ENCODE assay signal across 9 cellular contexts in the genomic region with DNA sequence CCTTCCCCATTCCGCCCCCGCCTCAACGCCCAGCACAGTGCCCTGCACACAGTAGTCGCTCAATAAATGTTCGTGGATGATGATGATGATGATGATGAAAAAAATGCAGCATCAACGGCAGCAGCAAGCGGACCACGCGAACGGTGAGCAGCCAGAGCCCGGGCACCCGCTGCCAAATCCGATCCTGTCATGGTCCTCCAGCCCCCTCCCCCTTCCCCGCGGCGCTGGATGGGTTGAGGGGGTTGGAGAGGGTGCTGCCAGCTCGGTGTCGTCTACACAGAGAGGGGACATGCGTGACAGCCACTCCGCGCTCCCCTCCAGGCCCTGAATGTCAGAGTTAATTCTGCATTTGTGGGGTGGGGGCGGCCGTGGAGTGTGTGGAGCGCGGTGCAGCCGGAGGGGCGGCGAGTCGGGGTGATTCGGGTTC. TPM values are rescaled to one million over a fixed set of nuclear protein-coding genes. Genes with fewer than 3 reads are reported as not detected.
DNase-seq lines count a peak whose midpoint lies in the region; ATAC-seq lines count a peak whose summit lies in the region.
"Had no signal": no experiment of that assay in that cellular context is flagged by ENCODE, and none has a peak within 500 bp of the region (broad histone marks: within the 10 kb centered on the region; RNA-seq: fewer than 3 reads in every experiment).

No MANE protein-coding gene starts in this region.

- peaks cover 5% of the 10 kb centered on the region for H3K4me1 Mint-ChIP-seq in activated naive CD8-positive, alpha-beta T cell treated with anti-CD3 and anti-CD28 coated beads for 36 hours

- H3K4me3 Mint-ChIP-seq in activated naive CD8-positive, alpha-beta T cell treated with anti-CD3 and anti-CD28 coated beads for 36 hours, result peak overlapping the region; percentile 62

- H3K36me3 Mint-ChIP-seq in activated naive CD8-positive, alpha-beta T cell treated with anti-CD3 and anti-CD28 coated beads for 36 hours, result no peaks in the 10 kb centered on the region

- in situ Hi-C loops in HAP-1 (cut with MboI; ENCODE audit: low sequenced_read_pairs), result no loop called here

- no peak overlapping the region for H3K27ac ChIP-seq in skeletal muscle tissue (ENCODE audit: low read depth, low read length)

- no peak overlapping the region for H3K9ac ChIP-seq in skeletal muscle tissue (ENCODE audit: low read depth in 1 of 3, low read length in 3 of 3)

- H3K27me3 ChIP-seq in HAP-1 (ENCODE audit: low read depth), result no peaks in the 10 kb centered on the region; the same call in 1 of the 2 replicates
- peaks cover 29 to 42% (median 29%) of the 10 kb centered on the region in 3 donors for H3K27me3 ChIP-seq in skeletal muscle tissue (ENCODE audit: control insufficient read depth in 3 of 3, insufficient read depth in 3 of 3, low read length in 3 of 3)

- H3K27ac Mint-ChIP-seq in activated naive CD8-positive, alpha-beta T cell treated with anti-CD3 and anti-CD28 coated beads for 36 hours, result no peak overlapping the region

- peaks cover 70% of the 10 kb centered on the region for H3K27me3 Mint-ChIP-seq in activated naive CD8-positive, alpha-beta T cell treated with anti-CD3 and anti-CD28 coated beads for 36 hours

- no peak for DNase-seq in HAP-1 (ENCODE audit: low spot score in 2 of 2)
- DNase-seq in activated naive CD8-positive, alpha-beta T cell treated with anti-CD3 and anti-CD28 coated beads for 36 hours, result no peak
- DNase-seq in effector CD4-positive, alpha-beta T cell, result no peak
- DNase-seq in stimulated activated CD4-positive, alpha-beta T cell treated with anti-CD3 and anti-CD28 coated beads, Interleukin-12 subunit alpha, Interleukin-12 subunit beta, amount 100 ng/mL, for 4 hours, result no peak
- DNase-seq: SHP77 treated with DMSO at 0.1 percent for 48 hours had no signal

- no peak for ATAC-seq in HG02885 (IDR thresholded peaks at IDR 0.05; ENCODE audit: poor library complexity, unreplicated experiment)

- H3K4me3 ChIP-seq in HAP-1 (peak overlapping the region; percentile 23), iPS-18c (ENCODE audit: insufficient read depth, low read depth, low read length) (peak overlapping the region; percentile 56), skeletal muscle tissue (ENCODE audit: low read length in 3 of 3) (peak overlapping the region; percentile 14 to 52 (median 51))

- H3K36me3 ChIP-seq in HAP-1 (replicated peaks) (no peaks in the 10 kb centered on the region), skeletal muscle tissue (ENCODE audit: control insufficient read depth in 3 of 3, insufficient read depth in 3 of 3, low read length in 3 of 3) (no peaks in the 10 kb centered on the region)

- H3K9me3 ChIP-seq in HAP-1 (no peaks in the 10 kb centered on the region), iPS-18c (ENCODE audit: control insufficient read depth, insufficient read depth, low read length) (no peaks in the 10 kb centered on the region), skeletal muscle tissue (ENCODE audit: control insufficient read depth in 3 of 3, low read length in 3 of 3) (no peaks in the 10 kb centered on the region)

- H3K4me1 ChIP-seq in HAP-1 (no peaks in the 10 kb centered on the region), skeletal muscle tissue (ENCODE audit: control insufficient read depth in 3 of 3, insufficient read depth in 3 of 3, low read length in 3 of 3) (peaks cover 6 to 13% (median 11%) of the 10 kb centered on the region in 3 donors)

- no peaks in the 10 kb centered on the region for H3K9me3 Mint-ChIP-seq in activated naive CD8-positive, alpha-beta T cell treated with anti-CD3 and anti-CD28 coated beads for 36 hours

RNA-seq across cellular contexts. Expression of gene CACNA1D, which starts 0.7 kb away (rescaled TPM):
- total RNA-seq in activated naive CD8-positive, alpha-beta T cell treated with anti-CD3 and anti-CD28 coated beads for 36 hours, result not detected
- 5.7 TPM for total RNA-seq in skeletal muscle tissue
- total RNA-seq: pulmonary artery endothelial cell had no signal
